ENCODE assay signal across 9 cellular contexts in the genomic region with DNA sequence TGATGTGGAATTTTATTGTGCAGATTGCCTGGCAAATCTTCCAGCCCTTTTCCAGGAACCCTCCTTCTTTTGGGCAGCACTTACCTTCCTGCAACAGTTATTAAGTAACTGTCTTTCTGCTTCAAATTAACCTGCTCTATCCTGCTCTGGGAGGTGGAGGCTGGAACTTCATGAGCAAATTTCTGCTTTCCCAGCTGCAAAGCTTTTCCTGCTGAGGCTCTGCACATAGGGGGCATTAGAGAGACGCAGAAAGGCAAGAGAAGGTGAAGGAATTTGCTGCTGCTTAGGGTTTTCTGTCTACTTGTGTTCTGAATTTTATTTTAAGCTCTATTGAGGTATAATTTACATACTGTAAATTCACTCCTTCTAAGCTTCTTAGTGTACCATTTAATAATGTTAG.
DNase-seq lines count a peak whose midpoint lies in the region; ATAC-seq and TF ChIP-seq lines count a peak whose summit lies in the region.
"Had no signal": no experiment of that assay in that cellular context is flagged by ENCODE, and none has a peak within 500 bp of the region (broad histone marks: within the 10 kb centered on the region; RNA-seq: fewer than 3 reads in every experiment).

No MANE protein-coding gene starts in this region.

- peak; percentile 69 for TF ChIP-seq CTCF in endodermal cell (conservative IDR thresholded peaks at IDR 0.05)
- TF ChIP-seq CTCF in neural progenitor cell (IDR thresholded peaks at IDR 0.05): peak; percentile 58
- peak in 1 of 4 experiments; percentile 32 for TF ChIP-seq CTCF in sigmoid colon (IDR thresholded peaks at IDR 0.05)
- no peak for TF ChIP-seq CTCF in CD4-positive, alpha-beta T cell (IDR thresholded peaks at IDR 0.05)

- 57% methylated on average over 1 of the region's 1 CpG; no CpG with 5 or more reads in 1 of the 2 experiments for WGBS in endodermal cell (ENCODE audit: insufficient coverage in 1 of 2, insufficient read length in 1 of 2), 2 experiments
- 10 to 30% methylated on average over 1 of the region's 1 CpG for WGBS in sigmoid colon, 2 donors

- H3K4me1 Mint-ChIP-seq in endodermal cell: no peaks in the 10 kb centered on the region
- peaks cover 8% of the 10 kb centered on the region for H3K4me1 Mint-ChIP-seq in neural progenitor cell
- H3K4me1 Mint-ChIP-seq in CD4-positive, alpha-beta T cell (ENCODE audit: low read depth): peaks cover 13% of the 10 kb centered on the region

- peaks cover 4% of the 10 kb centered on the region for H3K9me3 Mint-ChIP-seq in endodermal cell
- peaks cover 6% of the 10 kb centered on the region for H3K9me3 Mint-ChIP-seq in neural progenitor cell
- no peaks in the 10 kb centered on the region for H3K9me3 Mint-ChIP-seq in CD4-positive, alpha-beta T cell
- H3K9me3 Mint-ChIP-seq: activated naive CD4-positive, alpha-beta T cell treated with anti-CD3 and anti-CD28 coated beads, Interleukin-2, amount 50 U/mL, for 24 hours had no signal

- H3K9ac ChIP-seq in endodermal cell (ENCODE audit: extremely low read depth, low read length, poor library complexity, severe bottlenecking) (no peak overlapping the region), neural progenitor cell (no peak overlapping the region)

- TF ChIP-seq POLR2A in sigmoid colon (IDR thresholded peaks at IDR 0.05): no peak

- TF ChIP-seq EP300 in sigmoid colon (IDR thresholded peaks at IDR 0.05): no peak

- no peaks in the 10 kb centered on the region for H3K36me3 Mint-ChIP-seq in endodermal cell (ENCODE audit: low read depth)
- H3K36me3 Mint-ChIP-seq in neural progenitor cell: no peaks in the 10 kb centered on the region
- no peaks in the 10 kb centered on the region for H3K36me3 Mint-ChIP-seq in CD4-positive, alpha-beta T cell (ENCODE audit: low read depth)
- H3K36me3 Mint-ChIP-seq: activated naive CD4-positive, alpha-beta T cell treated with anti-CD3 and anti-CD28 coated beads, Interleukin-2, amount 50 U/mL, for 24 hours had no signal

- POLR2A ChIA-PET in CD4-positive, alpha-beta T cell (lab: Charles Lee): no interaction called here

- H3K27me3 Mint-ChIP-seq in endodermal cell (ENCODE audit: insufficient read depth) (peaks cover 1% of the 10 kb centered on the region), neural progenitor cell (ENCODE audit: insufficient read depth, low read depth) (no peaks in the 10 kb centered on the region)
- peaks cover 27% of the 10 kb centered on the region for H3K27me3 Mint-ChIP-seq in CD4-positive, alpha-beta T cell

- H3K4me2 ChIP-seq in neural progenitor cell: no peak overlapping the region

- no peaks in the 10 kb centered on the region for H3K79me2 ChIP-seq in neural progenitor cell (ENCODE audit: low read depth)

- H3F3A ChIP-seq in neural progenitor cell (ENCODE audit: low read depth): no peaks in the 10 kb centered on the region

- ATAC-seq in CD4-positive, alpha-beta T cell (ENCODE audit: poor library complexity): no peak

- H3K27ac Mint-ChIP-seq in endodermal cell (no peak overlapping the region), neural progenitor cell (no peak overlapping the region)
- no peak overlapping the region for H3K27ac Mint-ChIP-seq in CD4-positive, alpha-beta T cell
- H3K27ac Mint-ChIP-seq: activated naive CD4-positive, alpha-beta T cell treated with anti-CD3 and anti-CD28 coated beads, Interleukin-2, amount 50 U/mL, for 24 hours had no signal

- H2AFZ ChIP-seq in neural progenitor cell (replicated peaks): no peak overlapping the region

- no peaks in the 10 kb centered on the region for H4K20me1 ChIP-seq in neural progenitor cell (ENCODE audit: low read depth)

- intact Hi-C loops in sigmoid colon (cut with DNase I): no loop called here
- intact Hi-C loops in CD4-positive, alpha-beta T cell (cut with DNase I, micrococcal nuclease): no loop called here

- no peaks in the 10 kb centered on the region for H3K36me3 ChIP-seq in endodermal cell (ENCODE audit: control insufficient read depth, insufficient read depth, low read length)
- H3K36me3 ChIP-seq in neural progenitor cell: no peaks in the 10 kb centered on the region
- H3K36me3 ChIP-seq in sigmoid colon: no peaks in the 10 kb centered on the region

- H3K9me3 ChIP-seq in endodermal cell (ENCODE audit: control insufficient read depth, low read length): no peaks in the 10 kb centered on the region
- H3K9me3 ChIP-seq in neural progenitor cell (ENCODE audit: low read depth): no peaks in the 10 kb centered on the region
- no peaks in the 10 kb centered on the region for H3K9me3 ChIP-seq in sigmoid colon
- H3K9me3 ChIP-seq in CD4-positive, alpha-beta T cell (ENCODE audit: control insufficient read depth, low read length): no peaks in the 10 kb centered on the region

- H3K4me3 ChIP-seq in endodermal cell (ENCODE audit: low read length) (no peak overlapping the region), neural progenitor cell (no peak overlapping the region), sigmoid colon (no peak overlapping the region)

- no peaks in the 10 kb centered on the region for H3K4me1 ChIP-seq in endodermal cell (ENCODE audit: control insufficient read depth, insufficient read depth, low read length)
- no peaks in the 10 kb centered on the region for H3K4me1 ChIP-seq in neural progenitor cell
- H3K4me1 ChIP-seq in sigmoid colon: no peaks in the 10 kb centered on the region

- DNase-seq in NOMO-1 (lab: John Stamatoyannopoulos, UW; ENCODE audit: unreplicated experiment in 2 of 2) (peak; percentile 10 to 23), NOMO-1 treated with dmso at 0.1 percent for 144 hours (lab: John Stamatoyannopoulos, UW; ENCODE audit: unreplicated experiment) (no peak), NCI-H460 (ENCODE audit: extremely low read depth, low read depth) (peak; percentile 3), endodermal cell (peak; percentile 62), neural progenitor cell (ENCODE audit: low spot score) (peak; percentile 57), T1000 (lab: John Stamatoyannopoulos, UW) (no peak), sigmoid colon (no peak)
- no peak for DNase-seq in CD4-positive, alpha-beta T cell

- no peak overlapping the region for H3K4me3 Mint-ChIP-seq in endodermal cell
- no peak overlapping the region for H3K4me3 Mint-ChIP-seq in neural progenitor cell
- no peak overlapping the region for H3K4me3 Mint-ChIP-seq in CD4-positive, alpha-beta T cell
- H3K4me3 Mint-ChIP-seq: activated naive CD4-positive, alpha-beta T cell treated with anti-CD3 and anti-CD28 coated beads, Interleukin-2, amount 50 U/mL, for 24 hours had no signal

- H3K27me3 ChIP-seq in endodermal cell (ENCODE audit: control insufficient read depth, insufficient read depth, low read length, poor library complexity, severe bottlenecking) (no peaks in the 10 kb centered on the region), neural progenitor cell (no peaks in the 10 kb centered on the region), sigmoid colon (no peaks in the 10 kb centered on the region)
- H3K27me3 ChIP-seq in CD4-positive, alpha-beta T cell (ENCODE audit: control insufficient read depth, insufficient read depth, low read length): peaks cover 4% of the 10 kb centered on the region

- CTCF ChIA-PET in CD4-positive, alpha-beta T cell (lab: Charles Lee): no interaction called here

- H3K27ac ChIP-seq in endodermal cell (ENCODE audit: low read depth, low read length): no peak overlapping the region
- H3K27ac ChIP-seq in neural progenitor cell: no peak overlapping the region
- no peak overlapping the region for H3K27ac ChIP-seq in sigmoid colon
- H3K27ac ChIP-seq in CD4-positive, alpha-beta T cell (ENCODE audit: low read depth, low read length): no peak overlapping the region

Comparison
In these comparisons a context has a peak if more than half of its experiments do, and no peak if none do; other contexts are left out.
1. DNase-seq: peak in NOMO-1 (2 of 2), NCI-H460 (single experiment), endodermal cell (single experiment) and neural progenitor cell (single experiment); none in NOMO-1 treated with dmso at 0.1 percent for 144 hours (single experiment), T1000 (single experiment), sigmoid colon (single experiment) and CD4-positive, alpha-beta T cell (0 of 10).